Comparison of ENCODE assay signal across 27 cellular contexts in the genomic region with DNA sequence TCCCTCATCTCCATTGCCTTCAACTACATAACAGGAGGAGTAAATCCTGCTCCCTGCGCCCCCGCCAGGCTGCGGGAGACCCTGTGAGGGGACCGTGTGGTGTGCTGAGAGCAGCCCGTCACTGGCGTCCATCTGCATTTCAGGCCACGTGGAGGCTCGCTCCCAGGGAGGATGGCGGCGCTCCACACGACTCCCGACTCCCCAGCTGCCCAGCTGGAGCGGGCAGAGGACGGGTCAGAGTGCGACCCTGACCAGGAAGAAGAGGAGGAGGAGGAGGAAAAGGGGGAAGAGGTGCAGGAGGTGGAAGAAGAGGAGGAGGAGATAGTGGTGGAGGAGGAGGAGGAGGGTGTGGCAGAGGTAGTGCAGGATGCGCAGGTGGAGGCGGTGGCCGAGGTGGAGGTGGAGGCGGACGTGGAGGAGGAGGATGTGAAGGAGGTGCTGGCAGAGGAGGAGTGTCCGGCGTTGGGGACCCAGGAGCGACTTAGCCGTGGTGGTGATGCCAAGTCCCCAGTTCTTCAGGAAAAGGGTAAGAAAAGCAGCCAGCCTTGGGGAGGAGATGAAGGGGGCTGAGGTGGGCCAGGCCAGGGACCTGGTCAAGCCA.
"Had no signal": no experiment of that assay in that cellular context is flagged by ENCODE, and none has a peak within 500 bp of the region (broad histone marks: within the 10 kb centered on the region; RNA-seq: fewer than 3 reads in every experiment).

No MANE protein-coding gene starts in this region.

- H3K27me3 Mint-ChIP-seq: activated CD8-positive, alpha-beta T cell treated with anti-CD3 and anti-CD28 coated beads for 36 hours; activated naive CD4-positive, alpha-beta T cell treated with anti-CD3 and anti-CD28 coated beads, Interleukin-2, amount 50 U/mL, for 24 hours; activated naive CD8-positive, alpha-beta T cell treated with anti-CD3 and anti-CD28 coated beads, Interleukin-2, amount 50 U/mL, for 24 hours had no signal

- H3K9me3 ChIP-seq: SJCRH30, SK-N-SH had no signal

- H3K4me3 Mint-ChIP-seq: activated CD8-positive, alpha-beta T cell treated with anti-CD3 and anti-CD28 coated beads for 36 hours; activated naive CD4-positive, alpha-beta T cell treated with anti-CD3 and anti-CD28 coated beads, Interleukin-2, amount 50 U/mL, for 24 hours; activated naive CD8-positive, alpha-beta T cell treated with anti-CD3 and anti-CD28 coated beads, Interleukin-2, amount 50 U/mL, for 24 hours had no signal

- H3K9me3 Mint-ChIP-seq: activated naive CD4-positive, alpha-beta T cell treated with anti-CD3 and anti-CD28 coated beads, Interleukin-2, amount 50 U/mL, for 24 hours; activated naive CD8-positive, alpha-beta T cell treated with anti-CD3 and anti-CD28 coated beads, Interleukin-2, amount 50 U/mL, for 24 hours; brain had no signal

- H3K27ac ChIP-seq: cardiac muscle cell, SJCRH30 had no signal

- ATAC-seq: activated CD4-positive, CD25-positive, alpha-beta regulatory T cell treated with anti-CD3 and anti-CD28 coated beads, Interleukin-2, amount 50 U/mL, for 24 hours; activated CD8-positive, alpha-beta T cell treated with anti-CD3 and anti-CD28 coated beads for 36 hours; activated naive CD8-positive, alpha-beta T cell treated with anti-CD3 and anti-CD28 coated beads, Interleukin-2, amount 50 U/mL, for 24 hours had no signal

- H3K27ac Mint-ChIP-seq: activated CD8-positive, alpha-beta T cell treated with anti-CD3 and anti-CD28 coated beads for 36 hours; activated naive CD8-positive, alpha-beta T cell treated with anti-CD3 and anti-CD28 coated beads, Interleukin-2, amount 50 U/mL, for 24 hours; brain had no signal

- H3K9ac ChIP-seq: SK-N-SH had no signal

- H3K4me2 ChIP-seq: SK-N-SH had no signal

- H3K4me1 ChIP-seq: SJCRH30 had no signal

- FAIRE-seq: astrocyte had no signal

- DNase-seq: activated CD4-positive, alpha-beta T cell treated with anti-CD3 and anti-CD28 coated beads for 4 hours; activated CD8-positive, alpha-beta memory T cell treated with anti-CD3 and anti-CD28 coated beads, Interleukin-2, amount 50 U/mL, for 48 hours; activated CD8-positive, alpha-beta T cell treated with anti-CD3 and anti-CD28 coated beads for 36 hours; activated naive CD8-positive, alpha-beta T cell treated with anti-CD3 and anti-CD28 coated beads, Interleukin-2, amount 50 U/mL, for 24 hours; activated T-cell treated with anti-CD3 and anti-CD28 coated beads, Interleukin-2, amount 50 U/mL, for 1 hour; amniotic stem cell; cerebellar nuclear complex; KG1; MV-4-11; NCI-H1092 treated with DMSO at 0.1 percent for 48 hours; NCI-H1436; NCI-H1694 treated with DMSO at 0.1 percent for 48 hours; NCI-H2029 treated with DMSO at 0.1 percent for 48 hours; NCI-H345; NCI-H510A; NCI-H69; NK-92 treated with Interleukin-12 subunit alpha and Interleukin-12 subunit beta, amount 100 ng/mL, for 24 hours; OCI-M1; Right ventricle myocardium superior; RPMI8226; SJCRH30; SK-N-SH had no signal

- H3K27me3 ChIP-seq: cardiac muscle cell, SJCRH30 had no signal

- H3K4me3 ChIP-seq: cardiac muscle cell, SJCRH30 had no signal
